8 cellular contexts compared by ENCODE assay signal in the genomic region with DNA sequence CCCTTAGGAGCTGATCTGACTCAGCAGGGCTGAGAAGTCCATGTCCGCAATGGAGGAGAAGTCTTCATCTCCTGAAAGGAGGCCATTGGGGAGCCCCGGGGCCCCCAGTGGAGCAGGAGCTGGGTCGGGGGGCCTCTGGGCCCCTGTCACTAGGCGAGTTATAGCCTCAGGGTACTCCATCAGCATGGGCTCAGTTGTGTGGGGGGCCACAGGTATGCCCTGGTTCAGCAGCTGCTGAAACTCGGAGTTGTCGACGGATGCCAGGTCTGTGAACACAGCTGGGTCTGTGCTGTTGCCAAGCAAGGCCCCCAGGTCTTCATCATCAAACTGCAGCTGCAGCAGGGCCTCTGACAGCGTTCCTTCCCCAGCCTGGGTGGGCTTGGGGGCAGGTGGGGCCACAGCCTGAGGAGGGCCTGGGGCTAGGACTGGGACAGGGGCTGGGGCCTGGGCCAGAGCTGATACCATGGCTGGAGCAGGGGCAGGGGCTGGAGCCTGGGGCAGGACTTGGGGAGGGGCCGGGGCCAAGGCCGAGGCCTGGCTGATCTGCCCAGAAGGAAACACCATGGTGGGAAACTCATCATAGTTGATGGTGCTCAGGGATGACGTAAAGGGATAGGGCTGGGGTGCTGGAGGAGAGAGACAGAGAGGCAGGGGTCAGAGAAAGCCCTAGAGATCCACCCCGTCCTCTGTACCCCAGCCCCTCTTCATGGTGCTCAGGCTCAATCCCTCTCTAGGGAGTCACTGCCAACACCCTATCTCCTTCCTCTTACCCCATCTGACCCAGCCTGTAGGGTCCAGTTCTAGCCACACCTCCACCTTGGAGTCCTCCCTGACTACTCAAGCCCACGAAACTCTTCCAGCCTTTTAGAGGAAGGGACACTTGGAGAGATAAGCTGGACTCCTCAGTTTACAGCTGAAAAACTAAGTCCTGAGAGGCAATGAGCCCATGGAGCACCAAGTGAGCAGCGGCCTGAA. TPM values are rescaled to one million over a fixed set of nuclear protein-coding genes. Genes with fewer than 3 reads are reported as not detected.
A peak's percentile ranks its signal among the peaks of the same experiment; 100 is the strongest.
DNase-seq lines count a peak whose midpoint lies in the region; ATAC-seq and TF ChIP-seq lines count a peak whose summit lies in the region.
"Had no signal": no experiment of that assay in that cellular context is flagged by ENCODE, and none has a peak within 500 bp of the region (broad histone marks: within the 10 kb centered on the region; RNA-seq: fewer than 3 reads in every experiment).

No MANE protein-coding gene starts in this region.

- TF ChIP-seq POLR2A in prostate gland (IDR thresholded peaks at IDR 0.05), result no peak

- no peak overlapping the region for H3K9ac ChIP-seq in endodermal cell (ENCODE audit: extremely low read depth, low read length, poor library complexity, severe bottlenecking)

- H3K27ac Mint-ChIP-seq in endodermal cell, result peak overlapping the region; percentile 39

- no TSS peak for BruUV-seq in Panc1 (replicated peaks; lab: Mats Ljungman, UMichigan)

- no peaks in the 10 kb centered on the region for H3K9me3 ChIP-seq in Panc1 (ENCODE audit: control insufficient read depth, insufficient read depth, low read depth, low read length)
- H3K9me3 ChIP-seq in endodermal cell (ENCODE audit: control insufficient read depth, low read length), result no peaks in the 10 kb centered on the region
- H3K9me3 ChIP-seq in prostate gland, result no peaks in the 10 kb centered on the region

- H3K9me3 Mint-ChIP-seq in endodermal cell, result no peaks in the 10 kb centered on the region

- H3K4me1 ChIP-seq in Panc1 (ENCODE audit: control insufficient read depth, insufficient read depth, low read length) (peaks cover 19% of the 10 kb centered on the region), endodermal cell (ENCODE audit: control insufficient read depth, insufficient read depth, low read length) (no peaks in the 10 kb centered on the region), prostate gland (replicated peaks) (peaks cover 27% of the 10 kb centered on the region)

- POLR2A ChIA-PET in Panc1 (lab: Charles Lee), result interaction anchor here (0.6 to 0.9 kb wide), 3 partner anchors 17 to 39 kb away, joined by 3 to 5 read pairs (median 4); a partner anchor contains a TSS

- ATAC-seq in Panc1, result no peak
- ATAC-seq in GM18870 (IDR thresholded peaks at IDR 0.05; ENCODE audit: unreplicated experiment), result no peak

- H3K4me3 ChIP-seq in Panc1 (ENCODE audit: low read depth in 2 of 2, low read length in 2 of 2) (no peak overlapping the region), endodermal cell (ENCODE audit: low read length) (no peak overlapping the region), prostate gland (no peak overlapping the region)

- CTCF ChIA-PET in Panc1 (lab: Charles Lee), result interaction anchor here (0.9 kb wide), 1 partner anchor 234 kb away, joined by 8 read pairs; a partner anchor contains a TSS

- DNase-seq in D341Med (ENCODE audit: low spot score) (peak; percentile 14), Panc1 (ENCODE audit: low read depth, low spot score) (no peak), endodermal cell (peak; percentile 41), prostate gland (ENCODE audit: low spot score) (no peak), GM13977 (ENCODE audit: low spot score) (no peak), DMS53 (lab: John Stamatoyannopoulos, UW) (no peak)
- DNase-seq: KG1 had no signal

- H3K4me3 Mint-ChIP-seq in endodermal cell, result no peak overlapping the region

- H3K36me3 ChIP-seq in Panc1 (ENCODE audit: control insufficient read depth, insufficient read depth, low read length), result peaks cover 15% of the 10 kb centered on the region
- H3K36me3 ChIP-seq in endodermal cell (ENCODE audit: control insufficient read depth, insufficient read depth, low read length), result peaks cover 60% of the 10 kb centered on the region
- peaks cover 16 to 45% of the 10 kb centered on the region in 2 donors for H3K36me3 ChIP-seq in prostate gland

- no peaks in the 10 kb centered on the region for H3K27me3 Mint-ChIP-seq in endodermal cell (ENCODE audit: insufficient read depth)

- H3K27me3 ChIP-seq in Panc1 (ENCODE audit: control insufficient read depth, insufficient read depth, low read length) (no peaks in the 10 kb centered on the region), endodermal cell (ENCODE audit: control insufficient read depth, insufficient read depth, low read length, poor library complexity, severe bottlenecking) (no peaks in the 10 kb centered on the region), prostate gland (replicated peaks; ENCODE audit: insufficient read depth) (no peaks in the 10 kb centered on the region)

- H3K4me1 Mint-ChIP-seq in endodermal cell, result peaks cover 15% of the 10 kb centered on the region

- peak overlapping the region; percentile 95; the same call in 1 of the 2 replicates for H3K27ac ChIP-seq in Panc1 (ENCODE audit: low read length)
- H3K27ac ChIP-seq in endodermal cell (ENCODE audit: low read depth, low read length), result no peak overlapping the region
- peak overlapping the region; percentile 96 for H3K27ac ChIP-seq in prostate gland

- in situ Hi-C loops in Panc1 (cut with HindIII; ENCODE audit: low pct_unique_long_range_greater_than_20kb, low sequenced_read_pairs), result no loop called here
- in situ Hi-C loops in GM13977 (cut with MboI; ENCODE audit: low pct_unique_long_range_greater_than_20kb, low sequenced_read_pairs, unreplicated experiment), result no loop called here

- TF ChIP-seq CTCF in Panc1 (IDR thresholded peaks at IDR 0.05) (no peak), endodermal cell (conservative IDR thresholded peaks at IDR 0.05) (no peak), prostate gland (IDR thresholded peaks at IDR 0.05) (no peak), GM13977 (IDR thresholded peaks at IDR 0.05; ENCODE audit: extremely low read depth, insufficient read depth, missing control alignments) (no peak)

- 94 to 95% methylated on average over 7 to 14 of the region's 14 CpGs for WGBS in endodermal cell (ENCODE audit: insufficient coverage in 1 of 2, insufficient read length in 1 of 2), 2 experiments
- WGBS in prostate gland, result 76% methylated on average over 14 of the region's 14 CpGs

- peaks cover 53% of the 10 kb centered on the region for H3K36me3 Mint-ChIP-seq in endodermal cell (ENCODE audit: low read depth)

- intact Hi-C loops in Panc1 (cut with micrococcal nuclease; ENCODE audit: unreplicated experiment), result no loop called here
- intact Hi-C loops in prostate gland (cut with DNase I), result loop anchor here (5.0 kb wide), 1 partner anchor 37 kb away; a partner anchor contains a TSS

RNA-seq across cellular contexts. Expression of a gene that starts 8.1 kb away (rescaled TPM):
- total RNA-seq in Panc1 (2021; ENCODE audit: unreplicated experiment), result 141 TPM
- 178 TPM for polyA plus RNA-seq in Panc1 (2012; ENCODE audit: insufficient read length)
- 10 to 100 TPM; 40.2 to 41.1 TPM for total RNA-seq in endodermal cell
- polyA plus RNA-seq in endodermal cell (2013, experiment 1 of 2), result 50.0 TPM
- polyA plus RNA-seq in endodermal cell (2013, experiment 2 of 2), result 41.7 TPM
- total RNA-seq in prostate gland, result 10 to 100 TPM; 51.8 to 98.4 TPM

RNA-seq across cellular contexts. Expression of a gene that starts 16.8 kb away (rescaled TPM):
- total RNA-seq in Panc1 (2021; ENCODE audit: unreplicated experiment), result 86.9 TPM
- polyA plus RNA-seq in Panc1 (2012; ENCODE audit: insufficient read length), result 107 TPM
- 10 to 100 TPM; 39.9 to 46.8 TPM for total RNA-seq in endodermal cell
- 22.0 TPM for polyA plus RNA-seq in endodermal cell (2013, experiment 1 of 2)
- 18.3 TPM for polyA plus RNA-seq in endodermal cell (2013, experiment 2 of 2)
- total RNA-seq in prostate gland, result 10 to 100 TPM; 38.2 to 45.2 TPM

RNA-seq across cellular contexts. Expression of a gene that starts 39.1 kb away (rescaled TPM):
- total RNA-seq in Panc1 (2021; ENCODE audit: unreplicated experiment) (74.5 TPM), endodermal cell (10 to 100 TPM; 48.1 to 57.3 TPM), prostate gland (10 to 100 TPM; 32.0 to 67.9 TPM)
- 82.2 TPM for polyA plus RNA-seq in Panc1 (2012; ENCODE audit: insufficient read length)
- 25.5 TPM for polyA plus RNA-seq in endodermal cell (2013, experiment 1 of 2)
- 24.6 TPM for polyA plus RNA-seq in endodermal cell (2013, experiment 2 of 2)

RNA-seq across cellular contexts. Expression of a gene that starts 40.6 kb away (rescaled TPM):
- total RNA-seq in Panc1 (2021; ENCODE audit: unreplicated experiment), result 124 TPM
- polyA plus RNA-seq in Panc1 (2012; ENCODE audit: insufficient read length), result 138 TPM
- total RNA-seq in endodermal cell, result 10 to 100 TPM; 62.8 to 65.0 TPM
- 30.5 TPM for polyA plus RNA-seq in endodermal cell (2013, experiment 1 of 2)
- polyA plus RNA-seq in endodermal cell (2013, experiment 2 of 2), result 28.4 TPM
- 10 to 100 TPM; 42.7 to 67.9 TPM for total RNA-seq in prostate gland

RNA-seq across cellular contexts. Expression of a gene that starts 57.4 kb away (rescaled TPM):
- total RNA-seq in Panc1 (2021; ENCODE audit: unreplicated experiment) (84.2 TPM), endodermal cell (10 to 100 TPM; 48.5 to 48.8 TPM), prostate gland (100 to 1,000 TPM in 1 of 2 donors, 10 to 100 TPM in 1; 74.8 to 107 TPM)
- 74.1 TPM for polyA plus RNA-seq in Panc1 (2012; ENCODE audit: insufficient read length)
- polyA plus RNA-seq in endodermal cell (2013, experiment 1 of 2), result 50.5 TPM
- 47.3 TPM for polyA plus RNA-seq in endodermal cell (2013, experiment 2 of 2)

Comparison
In these comparisons a context has a peak if more than half of its experiments do, and no peak if none do; other contexts are left out.
1. DNase-seq: peak in D341Med (single experiment) and endodermal cell (single experiment); none in Panc1 (single experiment), prostate gland (single experiment), GM13977 (single experiment) and DMS53 (single experiment).